ENCODE assay signal across 9 cellular contexts in the genomic region with DNA sequence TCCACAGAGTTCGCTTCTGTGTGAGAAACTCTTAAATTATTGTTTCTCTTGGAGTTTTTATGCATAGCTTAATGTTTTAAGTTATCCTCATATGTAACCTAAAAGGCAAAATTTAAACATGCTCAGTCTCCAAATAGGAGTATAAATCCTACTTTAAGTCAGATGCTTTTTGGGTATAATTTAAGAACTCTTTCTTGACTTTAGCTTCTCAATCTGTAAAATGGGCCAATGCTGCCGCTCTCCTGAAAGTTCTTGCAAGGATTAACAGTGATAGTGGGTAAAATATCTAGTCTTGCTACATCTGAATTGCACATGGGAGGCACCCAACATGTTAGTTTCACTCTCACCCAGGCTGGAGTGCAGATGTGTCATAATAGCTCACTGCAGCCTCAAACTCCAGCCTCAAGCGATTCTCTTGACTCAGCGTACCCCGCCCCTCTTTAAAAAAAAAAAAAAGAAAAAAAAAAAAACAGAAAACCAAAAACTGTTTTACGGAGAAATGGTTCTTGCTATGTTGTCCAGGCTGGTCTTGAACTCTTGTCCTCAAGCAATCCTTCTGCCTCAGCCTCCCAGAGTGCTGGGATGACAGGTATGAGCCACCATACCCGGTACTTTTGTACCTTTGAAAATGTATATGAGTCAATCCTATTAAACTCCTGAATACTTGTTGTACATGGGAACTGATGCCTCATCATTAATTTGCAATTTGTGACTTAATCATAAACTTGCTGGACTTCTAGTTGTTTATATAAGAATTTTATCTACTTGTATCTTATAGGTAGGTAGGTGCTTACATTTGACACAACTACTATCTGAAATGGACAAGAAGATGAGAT. TPM values are rescaled to one million over a fixed set of nuclear protein-coding genes. Genes with fewer than 3 reads are reported as not detected.
A peak's percentile ranks its signal among the peaks of the same experiment; 100 is the strongest.
DNase-seq lines count a peak whose midpoint lies in the region; ATAC-seq, FAIRE-seq and TF ChIP-seq lines count a peak whose summit lies in the region.
"Had no signal": no experiment of that assay in that cellular context is flagged by ENCODE, and none has a peak within 500 bp of the region (broad histone marks: within the 10 kb centered on the region; RNA-seq: fewer than 3 reads in every experiment).

No MANE protein-coding gene starts in this region.

- peaks cover 2% of the 10 kb centered on the region; the same call in 1 of the 2 replicates for H3K79me2 ChIP-seq in GM12878 (ENCODE audit: control insufficient read depth, insufficient read depth, low read length)

- H3K4me3 Mint-ChIP-seq in osteocyte (ENCODE audit: unreplicated experiment) = peak overlapping the region; percentile 96

- H3K4me1 ChIP-seq in GM12878 (ENCODE audit: control insufficient read depth, insufficient read depth, low read length) = peaks cover 11% of the 10 kb centered on the region; the same call in 1 of the 2 replicates

- DNase-seq in ELR (ENCODE audit: low read depth) (peak; percentile 79), SIG-M5 treated with dmso at 0.1 percent for 504 hours (lab: John Stamatoyannopoulos, UW; ENCODE audit: unreplicated experiment) (peak; percentile 54), GM12878 (ENCODE audit: low read depth, low spot score) (no peak), osteocyte (ENCODE audit: extremely low spot score, unreplicated experiment) (no peak), NCI-H1105 (lab: John Stamatoyannopoulos, UW) (no peak), ACHN (no peak), anterior cingulate cortex (lab: John Stamatoyannopoulos, UW) (no peak)
- DNase-seq: activated CD4-positive, CD25-positive, alpha-beta regulatory T cell had no signal

- SMC1A ChIA-PET in GM12878 (lab: Charles Lee; ENCODE audit: uncharacterized antibody, unreplicated experiment) = interaction anchor here (0.7 to 4.8 kb wide), 18 partner anchors 9 to 460 kb away, joined by 3 to 55 read pairs (median 10); no protein-coding TSS in a partner anchor

- no peak for FAIRE-seq in GM12878 (lab: Jason Lieb, UNC)

- H2AFZ ChIP-seq in GM12878 (ENCODE audit: control insufficient read depth, low read depth, low read length) = no peak overlapping the region

- no peak overlapping the region for H3K4me3 ChIP-seq in GM12878

- no peak for TF ChIP-seq EP300 in GM12878 (IDR thresholded peaks at IDR 0.05; ENCODE audit: borderline replicate concordance in 1 of 2, control insufficient read depth in 1 of 2, low read depth in 2 of 2, low read length in 2 of 2)

- no peaks in the 10 kb centered on the region for H3K27me3 ChIP-seq in GM12878 (replicated peaks in 1 of 2; ENCODE audit: control insufficient read depth in 2 of 2, insufficient read depth in 2 of 2, low read length in 1 of 2)

- no peaks in the 10 kb centered on the region for H3K36me3 ChIP-seq in GM12878 (ENCODE audit: control insufficient read depth in 2 of 2, insufficient read depth in 2 of 2, low read length in 1 of 2)

- CTCF ChIA-PET in GM12878 (lab: Yijun Ruan, JAX) = interaction anchor here (0.8 to 8.9 kb wide), 26 partner anchors 9 to 462 kb away, joined by 3 to 173 read pairs (median 4); no protein-coding TSS in a partner anchor

- ATAC-seq in GM12878 = no peak
- no peak for ATAC-seq in GM18520 (IDR thresholded peaks at IDR 0.05; ENCODE audit: unreplicated experiment)

- H3K27ac ChIP-seq in GM12878 (ENCODE audit: control insufficient read depth, insufficient read depth) = no peak overlapping the region

- in situ Hi-C loops in GM12878 (cut with MboI) = no loop called here
- in situ Hi-C loops in ACHN (cut with HindIII; ENCODE audit: low pct_ligation_motif_present, low pct_unique_long_range_greater_than_20kb, low sequenced_read_pairs) = no loop called here

- no peak overlapping the region; the same call in 1 of the 2 replicates for H3K4me2 ChIP-seq in GM12878 (ENCODE audit: control insufficient read depth, insufficient read depth)

- H3K9me3 Mint-ChIP-seq in osteocyte (ENCODE audit: unreplicated experiment) = no peaks in the 10 kb centered on the region

- BruUV-seq in GM12878 (replicated peaks; lab: Mats Ljungman, UMichigan) = no TSS peak

- H3K36me3 Mint-ChIP-seq in osteocyte (ENCODE audit: unreplicated experiment) = no peaks in the 10 kb centered on the region

- H3K9me3 ChIP-seq in GM12878 (replicated peaks; ENCODE audit: control insufficient read depth, insufficient read depth, low read length) = no peaks in the 10 kb centered on the region

- TF ChIP-seq RAD21 in GM12878 (IDR thresholded peaks at IDR 0.05; ENCODE audit: insufficient read depth, low read depth, low read length) = no peak

- no peaks in the 10 kb centered on the region for H3K27me3 Mint-ChIP-seq in osteocyte (ENCODE audit: unreplicated experiment)

- no peak for TF ChIP-seq POLR2A in GM12878 (IDR thresholded peaks at IDR 0.05; ENCODE audit: low read depth, low read length)

- TF ChIP-seq CTCF in GM12878 (IDR thresholded peaks at IDR 0.05 in 2 of 3, conservative IDR thresholded peaks at IDR 0.05 in 1 of 3; ENCODE audit: control insufficient read depth in 2 of 3, extremely low read depth in 1 of 3, insufficient read depth in 1 of 3, low read depth in 3 of 3, low read length in 3 of 3) (no peak), osteocyte (IDR thresholded peaks at IDR 0.05) (no peak)

- RAD21 ChIA-PET in GM12878 (lab: Charles Lee; ENCODE audit: unreplicated experiment) = interaction anchor here (0.6 to 3.3 kb wide), 16 partner anchors 12 to 443 kb away, joined by 3 to 29 read pairs (median 6); no protein-coding TSS in a partner anchor

- no peak overlapping the region for H3K27ac Mint-ChIP-seq in osteocyte (ENCODE audit: unreplicated experiment)

- H4K20me1 ChIP-seq in GM12878 (ENCODE audit: control insufficient read depth, insufficient read depth) = no peaks in the 10 kb centered on the region

- intact Hi-C loops in GM12878 (cut with micrococcal nuclease; ENCODE audit: unreplicated experiment) = loop anchor here (5.0 kb wide), 1 partner anchor 842 kb away; no protein-coding TSS in a partner anchor

- peaks cover 22% of the 10 kb centered on the region for H3K4me1 Mint-ChIP-seq in osteocyte (ENCODE audit: unreplicated experiment)

- POLR2A ChIA-PET in GM12878 (lab: Charles Lee) = interaction anchor here (0.9 to 2.7 kb wide), 4 partner anchors 12 to 249 kb away, joined by 3 to 10 read pairs (median 4); no protein-coding TSS in a partner anchor

- WGBS in GM12878 (ENCODE audit: insufficient coverage, insufficient replicate concordance, low lambda C conversion rate, missing lambda C conversion rate) = 58% methylated on average over 7 of the region's 7 CpGs

- no peak overlapping the region for H3K9ac ChIP-seq in GM12878 (ENCODE audit: control insufficient read depth, insufficient read depth, low read length)

RNA-seq across cellular contexts. Expression of gene FBXO48, which starts 1.8 kb away (rescaled TPM):
- 1.6 and 1.7 TPM in 2 replicates for total RNA-seq in GM12878 (2013; cell fraction: nucleolus; rRNA removed)
- total RNA-seq in GM12878 (2014; rRNA removed) (0.56 and 0.87 TPM in 2 replicates), GM12878 (2014; rRNA removed; fragmentation: Illumina TruSeq; extraction: Trizol) (1.4 and 1.5 TPM in 2 replicates), GM12878 (2021) (0.85 and 1.1 TPM in 2 replicates), osteocyte (0.81 and 1.0 TPM in 2 replicates)
- polyA plus RNA-seq in GM12878 (2011; ENCODE audit: low read depth) = 0.29 TPM
- polyA plus RNA-seq in GM12878 (2011; rRNA removed) (2.3 and 3.2 TPM in 2 replicates), GM12878 (2014; fragmentation: Illumina TruSeq; extraction: Trizol) (1.5 and 2.2 TPM in 2 replicates), GM12878 (2014; fragmentation: Nextera tagmentation; extraction: Ambion mirVana) (1 to 10 TPM in 1 of 2 experiments, under 1 TPM in 1; 0.90 to 1.1 TPM), GM12878 (2014; rRNA removed) (0.67 and 1.3 TPM in 2 replicates), GM12878 (2016; fragmentation: Nextera tagmentation; extraction: Ambion mirVana) (1 to 10 TPM; 1.1 to 1.5 TPM)
- 0.85 and 1.2 TPM in 2 replicates for polyA plus RNA-seq in GM12878 (2011; cell fraction: cytosol; rRNA removed)
- polyA plus RNA-seq in GM12878 (2011; cell fraction: nucleus; rRNA removed) = 0.85 and 0.91 TPM in 2 replicates
- polyA plus RNA-seq in GM12878 (2012) = 0.42 and 0.70 TPM in 2 replicates
- 1.1 and 2.0 TPM in 2 replicates for polyA minus RNA-seq in GM12878 (2011; rRNA and poly(A)+ RNA removed)
- 0.31 and 0.40 TPM in 2 replicates for polyA minus RNA-seq in GM12878 (2011; cell fraction: cytosol; rRNA and poly(A)+ RNA removed)
- polyA minus RNA-seq in GM12878 (2011; cell fraction: nucleus; rRNA and poly(A)+ RNA removed) = 0.73 and 1.3 TPM in 2 replicates

RNA-seq across cellular contexts. Expression of gene APLF, which starts 2.1 kb away (rescaled TPM):
- 1.0 and 1.1 TPM in 2 replicates for total RNA-seq in GM12878 (2013; cell fraction: nucleolus; rRNA removed)
- total RNA-seq in GM12878 (2014; rRNA removed) (1.7 and 2.5 TPM in 2 replicates), GM12878 (2014; rRNA removed; fragmentation: Illumina TruSeq; extraction: Trizol) (2.3 and 2.4 TPM in 2 replicates), GM12878 (2021) (1.9 TPM in 2 replicates), osteocyte (5.8 and 6.4 TPM in 2 replicates)
- 0.58 TPM for polyA plus RNA-seq in GM12878 (2011; ENCODE audit: low read depth)
- polyA plus RNA-seq in GM12878 (2011; rRNA removed) (0.71 and 1.4 TPM in 2 replicates), GM12878 (2014; fragmentation: Illumina TruSeq; extraction: Trizol) (1.8 and 2.6 TPM in 2 replicates), GM12878 (2014; fragmentation: Nextera tagmentation; extraction: Ambion mirVana) (under 1 TPM; 0.66 to 0.69 TPM), GM12878 (2014; rRNA removed) (1.1 and 1.2 TPM in 2 replicates), GM12878 (2016; fragmentation: Nextera tagmentation; extraction: Ambion mirVana) (1 to 10 TPM; 2.1 to 2.8 TPM)
- 0.28 and 0.30 TPM in 2 replicates for polyA plus RNA-seq in GM12878 (2011; cell fraction: cytosol; rRNA removed)
- 0.67 TPM in 2 replicates for polyA plus RNA-seq in GM12878 (2011; cell fraction: nucleus; rRNA removed)
- polyA plus RNA-seq in GM12878 (2012) = 0.68 and 0.98 TPM in 2 replicates
- polyA minus RNA-seq in GM12878 (2011; rRNA and poly(A)+ RNA removed) = 0.82 and 0.95 TPM in 2 replicates
- polyA minus RNA-seq in GM12878 (2011; cell fraction: cytosol; rRNA and poly(A)+ RNA removed) = 0.80 and 1.1 TPM in 2 replicates
- polyA minus RNA-seq in GM12878 (2011; cell fraction: nucleus; rRNA and poly(A)+ RNA removed) = 1.1 and 2.2 TPM in 2 replicates

Comparison
In these comparisons a context has a peak if more than half of its experiments do, and no peak if none do; other contexts are left out.
1. DNase-seq: peak in ELR (single experiment) and SIG-M5 treated with dmso at 0.1 percent for 504 hours (single experiment); none in GM12878 (single experiment), osteocyte (single experiment), NCI-H1105 (single experiment), ACHN (single experiment) and anterior cingulate cortex (0 of 58).